Comparison of ENCODE assay signal across 17 cellular contexts in genomic region chr7:145884716-145885514, GRCh38.
DNase-seq lines count a peak whose midpoint lies in the region; ATAC-seq, FAIRE-seq and TF ChIP-seq lines count a peak whose summit lies in the region.
"Had no signal": no experiment of that assay in that cellular context is flagged by ENCODE, and none has a peak within 500 bp of the region (broad histone marks: within the 10 kb centered on the region; RNA-seq: fewer than 3 reads in every experiment).

No MANE protein-coding gene starts in this region.

- no peak for ATAC-seq in GM18498 (IDR thresholded peaks at IDR 0.05; ENCODE audit: unreplicated experiment)
- no peak for ATAC-seq in HG02885 (IDR thresholded peaks at IDR 0.05; ENCODE audit: poor library complexity, unreplicated experiment)
- ATAC-seq in stimulated activated naive CD8-positive, alpha-beta T cell treated with anti-CD3 and anti-CD28 coated beads, Interleukin-15, Interleukin-2, amounts not matched to agents 100 U/mL and 50 U/mL, for 24 hours: no peak
- ATAC-seq: sciatic nerve had no signal

- H3K4me1 ChIP-seq in HEK293 (ENCODE audit: control insufficient read depth, insufficient read depth, low read length): no peaks in the 10 kb centered on the region
- H3K4me1 ChIP-seq: esophagus squamous epithelium had no signal

- H3K27ac ChIP-seq in HEK293 (ENCODE audit: extremely low read depth, low read depth, low read length): no peak overlapping the region
- H3K27ac ChIP-seq: esophagus squamous epithelium had no signal

- CTCF ChIA-PET in HEK293 (lab: Yijun Ruan, JAX): no interaction called here

- H3K36me3 ChIP-seq in HEK293 (ENCODE audit: control insufficient read depth in 2 of 2, insufficient read depth in 1 of 2, low read length in 2 of 2): no peaks in the 10 kb centered on the region
- H3K36me3 ChIP-seq: esophagus squamous epithelium had no signal

- DNase-seq in D721Med (ENCODE audit: insufficient read length, low spot score) (no peak), NCI-H345 treated with DMSO at 0.1 percent for 48 hours (lab: John Stamatoyannopoulos, UW; ENCODE audit: unreplicated experiment) (peak; percentile 79), choroid plexus epithelial cell (ENCODE audit: low read depth) (peak; percentile 54)
- DNase-seq in activated CD4-positive, alpha-beta T cell treated with anti-CD3 and anti-CD28 coated beads for 1 hour: no peak
- no peak for DNase-seq in stimulated activated naive CD8-positive, alpha-beta T cell treated with anti-CD3 and anti-CD28 coated beads, Interleukin-15, Interleukin-2, amounts not matched to agents 100 U/mL and 50 U/mL, for 24 hours
- DNase-seq: activated CD4-positive, alpha-beta memory T cell treated with anti-CD3 and anti-CD28 coated beads for 36 hours; activated T-cell treated with anti-CD3 and anti-CD28 coated beads, Interleukin-2, amount 50 U/mL, for 24 hours; esophagus squamous epithelium; MM.1S; NCI-H82; RPMI8226; SW 1271 had no signal

- FAIRE-seq in D721Med (lab: Jason Lieb, UNC): no peak
- FAIRE-seq: bronchial epithelial cell had no signal

- H3K9me3 ChIP-seq in HEK293 (ENCODE audit: control insufficient read depth, insufficient read depth, low read depth, low read length): no peaks in the 10 kb centered on the region

- peak; percentile 4 for TF ChIP-seq CTCF in D721Med (IDR thresholded peaks at IDR 0.05; ENCODE audit: insufficient read depth, missing control alignments)
- no peak for TF ChIP-seq CTCF in HEK293 (tag by site-specific recombination; IDR thresholded peaks at IDR 0.05)
- peak; percentile 53 for TF ChIP-seq CTCF in choroid plexus epithelial cell (conservative IDR thresholded peaks at IDR 0.05; ENCODE audit: low read depth, low read length)

- H3K4me3 ChIP-seq in HEK293 (ENCODE audit: low read depth, low read length): no peak overlapping the region
- H3K4me3 ChIP-seq in choroid plexus epithelial cell (ENCODE audit: low read depth, low read length): no peak overlapping the region
- H3K4me3 ChIP-seq: esophagus squamous epithelium had no signal

- POLR2A ChIA-PET in HEK293 (lab: Yijun Ruan, JAX): no interaction called here

TF ChIP-seq in HEK293, 187 proteins besides CTCF, POLR2A, EP300 and RAD21:
- 0 out of 2 replicates have a peak, but pooled peaks have one; percentile 16 for TF ChIP-seq SCRT2 (tag by site-specific recombination; IDR thresholded peaks at IDR 0.05)
- TF ChIP-seq ZBTB1 (tag by site-specific recombination; IDR thresholded peaks at IDR 0.05): no peak

Comparison
In these comparisons a context has a peak if more than half of its experiments do, and no peak if none do; other contexts are left out.
1. DNase-seq: peak in NCI-H345 treated with DMSO at 0.1 percent for 48 hours (single experiment) and choroid plexus epithelial cell (single experiment); none in D721Med (single experiment), activated CD4-positive, alpha-beta T cell treated with anti-CD3 and anti-CD28 coated beads for 1 hour (single experiment) and stimulated activated naive CD8-positive, alpha-beta T cell treated with anti-CD3 and anti-CD28 coated beads, Interleukin-15, Interleukin-2, amounts not matched to agents 100 U/mL and 50 U/mL, for 24 hours (single experiment).